In genomic region chr15:84856731-84857417, GRCh38 we compare ENCODE assay signal across 24 cellular contexts. TPM values are rescaled to one million over a fixed set of nuclear protein-coding genes. Genes with fewer than 3 reads are reported as not detected.
A peak's percentile ranks its signal among the peaks of the same experiment; 100 is the strongest.
DNase-seq lines count a peak whose midpoint lies in the region; ATAC-seq, FAIRE-seq and TF ChIP-seq lines count a peak whose summit lies in the region.
"Had no signal": no experiment of that assay in that cellular context is flagged by ENCODE, and none has a peak within 500 bp of the region (broad histone marks: within the 10 kb centered on the region; RNA-seq: fewer than 3 reads in every experiment).

No MANE protein-coding gene starts in this region.

- H3K9me3 ChIP-seq in heart left ventricle: no peaks in the 10 kb centered on the region
- no peaks in the 10 kb centered on the region for H3K9me3 ChIP-seq in endothelial cell of umbilical vein (replicated peaks; ENCODE audit: control insufficient read depth, insufficient read depth, low read length)
- H3K9me3 ChIP-seq: MG63 had no signal

- no peak for FAIRE-seq in endothelial cell of umbilical vein (lab: Jason Lieb, UNC)
- FAIRE-seq: D721Med, H54, RCC 7860 had no signal

- no peaks in the 10 kb centered on the region for H4K20me1 ChIP-seq in endothelial cell of umbilical vein (replicated peaks; ENCODE audit: control insufficient read depth, extremely low read depth, insufficient read depth, low read length)

- WGBS in heart left ventricle, 4 donors: 84 to 93% (median 89%) methylated on average over 16 of the region's 16 CpGs

- TF ChIP-seq POLR2A in heart left ventricle (IDR thresholded peaks at IDR 0.05): no peak
- no peak for TF ChIP-seq POLR2A in endothelial cell of umbilical vein (IDR thresholded peaks at IDR 0.05; ENCODE audit: low read depth, low read length)

- H2AFZ ChIP-seq in endothelial cell of umbilical vein (ENCODE audit: low read depth, low read length): no peak overlapping the region

- no peaks in the 10 kb centered on the region for H3K9me1 ChIP-seq in endothelial cell of umbilical vein (replicated peaks; ENCODE audit: control insufficient read depth, extremely low read depth, insufficient read depth, low read length)

- DNase-seq in heart left ventricle: peak in 1 of 5 donors; percentile 55
- DNase-seq in Right ventricle myocardium superior: no peak
- no peak for DNase-seq in Calu3
- DNase-seq in endothelial cell of umbilical vein (ENCODE audit: low read depth, low spot score): no peak
- DNase-seq in sciatic nerve (ENCODE audit: low spot score): no peak
- DNase-seq in activated CD4-positive, alpha-beta T cell treated with anti-CD3 and anti-CD28 coated beads for 1 hour: no peak
- DNase-seq in type B pancreatic cell (ENCODE audit: extremely low spot score, unreplicated experiment): no peak
- DNase-seq in activated naive CD4-positive, alpha-beta T cell treated with anti-CD3 and anti-CD28 coated beads for 36 hours: no peak
- DNase-seq: AML-193, C1 segment of cervical spinal cord, DMS53, EL, MG63, NCI-H1417, NCI-H1694 treated with DMSO at 0.1 percent for 48 hours, NCI-H446 treated with DMSO at 0.1 percent for 48 hours, NCI-H526 treated with DMSO at 0.1 percent for 48 hours, OCI-M1 had no signal

- H3K36me3 Mint-ChIP-seq in Calu3 (ENCODE audit: insufficient read depth, unreplicated experiment) (peaks cover 36% of the 10 kb centered on the region), type B pancreatic cell (peaks cover 4% of the 10 kb centered on the region)
- no peaks in the 10 kb centered on the region for H3K36me3 Mint-ChIP-seq in activated naive CD4-positive, alpha-beta T cell treated with anti-CD3 and anti-CD28 coated beads for 36 hours (ENCODE audit: low read depth)

- ATAC-seq in heart left ventricle (peak in 3 of 4 donors; percentile 10 to 35 (median 22)), Right ventricle myocardium superior (ENCODE audit: poor library complexity) (no peak), sciatic nerve (peak; percentile 49)

- H3K4me3 ChIP-seq in heart left ventricle (no peak overlapping the region), endothelial cell of umbilical vein (replicated peaks in 1 of 3; ENCODE audit: insufficient read depth in 1 of 3, low read depth in 1 of 3, low read length in 3 of 3) (no peak overlapping the region)
- H3K4me3 ChIP-seq: MG63 had no signal

- H3K9me3 Mint-ChIP-seq in Calu3 (ENCODE audit: low read depth, unreplicated experiment): no peaks in the 10 kb centered on the region
- no peaks in the 10 kb centered on the region for H3K9me3 Mint-ChIP-seq in type B pancreatic cell
- no peaks in the 10 kb centered on the region for H3K9me3 Mint-ChIP-seq in activated naive CD4-positive, alpha-beta T cell treated with anti-CD3 and anti-CD28 coated beads for 36 hours

- no peak overlapping the region for H3K9ac ChIP-seq in endothelial cell of umbilical vein (replicated peaks; ENCODE audit: extremely low read depth, insufficient read depth, low read length)

- H3K4me1 ChIP-seq in heart left ventricle (peaks cover 0 to 45% (median 16%) of the 10 kb centered on the region in 12 donors), endothelial cell of umbilical vein (ENCODE audit: control insufficient read depth, extremely low read depth, insufficient read depth, low read length) (no peaks in the 10 kb centered on the region)

- H3K27ac Mint-ChIP-seq in Calu3 (ENCODE audit: unreplicated experiment) (peak overlapping the region; percentile 26), type B pancreatic cell (no peak overlapping the region)
- H3K27ac Mint-ChIP-seq in activated naive CD4-positive, alpha-beta T cell treated with anti-CD3 and anti-CD28 coated beads for 36 hours: no peak overlapping the region

- no peaks in the 10 kb centered on the region for H3K79me2 ChIP-seq in endothelial cell of umbilical vein (ENCODE audit: control insufficient read depth, insufficient read depth, low read length)

- H3K4me3 Mint-ChIP-seq in Calu3 (ENCODE audit: low read depth, unreplicated experiment): no peak overlapping the region
- no peak overlapping the region for H3K4me3 Mint-ChIP-seq in type B pancreatic cell
- no peak overlapping the region for H3K4me3 Mint-ChIP-seq in activated naive CD4-positive, alpha-beta T cell treated with anti-CD3 and anti-CD28 coated beads for 36 hours

- no TSS peak for BruUV-seq in Calu3 (replicated peaks; lab: Mats Ljungman, UMichigan)
- BruUV-seq in endothelial cell of umbilical vein (replicated peaks; lab: Mats Ljungman, UMichigan): TSS peak; percentile 33

- H3K36me3 ChIP-seq in heart left ventricle: peaks cover 0 to 75% (median 40%) of the 10 kb centered on the region in 9 donors
- peaks cover 0 to 30% of the 10 kb centered on the region in 2 experiments for H3K36me3 ChIP-seq in endothelial cell of umbilical vein (ENCODE audit: control insufficient read depth in 2 of 2, extremely low read depth in 1 of 2, insufficient read depth in 2 of 2, low read length in 2 of 2)
- H3K36me3 ChIP-seq: MG63 had no signal

- H3K27ac ChIP-seq in heart left ventricle (peak overlapping the region in 3 of 12 donors; percentile 29 to 46 (median 31)), endothelial cell of umbilical vein (ENCODE audit: insufficient read depth, low read depth, low read length) (no peak overlapping the region)

- H3K27me3 Mint-ChIP-seq in Calu3 (ENCODE audit: unreplicated experiment) (no peaks in the 10 kb centered on the region), type B pancreatic cell (no peaks in the 10 kb centered on the region)
- no peaks in the 10 kb centered on the region for H3K27me3 Mint-ChIP-seq in activated naive CD4-positive, alpha-beta T cell treated with anti-CD3 and anti-CD28 coated beads for 36 hours (ENCODE audit: low read depth)

- POLR2A ChIA-PET in endothelial cell of umbilical vein (lab: Charles Lee): no interaction called here

- dilution Hi-C loops in endothelial cell of umbilical vein (cut with MboI; ENCODE audit: extremely low pct_ligation_motif_present, low sequenced_read_pairs): no loop called here

- CTCF ChIA-PET in Calu3 (lab: Charles Lee): no interaction called here
- CTCF ChIA-PET in endothelial cell of umbilical vein (lab: Charles Lee): no interaction called here
- CTCF ChIA-PET in activated naive CD4-positive, alpha-beta T cell treated with anti-CD3 and anti-CD28 coated beads for 36 hours (lab: Charles Lee): interaction anchor here (1.9 kb wide), 1 partner anchor 11 kb away, joined by 5 read pairs; no protein-coding TSS in a partner anchor

- intact Hi-C loops in heart left ventricle (cut with DNase I) (no loop called here), Right ventricle myocardium superior (cut with DNase I) (no loop called here), Calu3 (cut with micrococcal nuclease; ENCODE audit: unreplicated experiment) (no loop called here), endothelial cell of umbilical vein (cut with micrococcal nuclease) (no loop called here), sciatic nerve (cut with DNase I) (no loop called here)
- intact Hi-C loops in activated naive CD4-positive, alpha-beta T cell treated with anti-CD3 and anti-CD28 coated beads for 36 hours (cut with micrococcal nuclease): no loop called here

- no peaks in the 10 kb centered on the region for H3K27me3 ChIP-seq in heart left ventricle
- no peaks in the 10 kb centered on the region for H3K27me3 ChIP-seq in endothelial cell of umbilical vein (ENCODE audit: control insufficient read depth in 2 of 2, insufficient read depth in 2 of 2, low read length in 2 of 2)
- H3K27me3 ChIP-seq: MG63 had no signal

- no peak overlapping the region for H3K4me2 ChIP-seq in endothelial cell of umbilical vein (ENCODE audit: insufficient read depth, low read length)

- TF ChIP-seq CTCF in heart left ventricle (IDR thresholded peaks at IDR 0.05): no peak
- TF ChIP-seq CTCF in Calu3 (IDR thresholded peaks at IDR 0.05; ENCODE audit: unreplicated experiment): no peak
- no peak for TF ChIP-seq CTCF in endothelial cell of umbilical vein (IDR thresholded peaks at IDR 0.05; ENCODE audit: extremely low read depth in 1 of 2, insufficient read depth in 1 of 2, low read depth in 1 of 2, low read length in 2 of 2)
- no peak for TF ChIP-seq CTCF in type B pancreatic cell (conservative IDR thresholded peaks at IDR 0.05)

- peaks cover 80% of the 10 kb centered on the region for H3K4me1 Mint-ChIP-seq in Calu3 (ENCODE audit: low read depth, unreplicated experiment)
- no peaks in the 10 kb centered on the region for H3K4me1 Mint-ChIP-seq in type B pancreatic cell (ENCODE audit: unreplicated experiment)
- H3K4me1 Mint-ChIP-seq in activated naive CD4-positive, alpha-beta T cell treated with anti-CD3 and anti-CD28 coated beads for 36 hours (ENCODE audit: low read depth): no peaks in the 10 kb centered on the region

RNA-seq across cellular contexts. Expression of gene SLC28A1, which starts 27.6 kb away (rescaled TPM):
- total RNA-seq in heart left ventricle (1 to 10 TPM in 3 of 9 donors, under 1 TPM in 5, not detected in 1; 0.14 to 2.9 (median 0.74) TPM), Right ventricle myocardium superior (0.46 TPM), Calu3 (2022) (0.17 and 0.37 TPM in 2 replicates), endothelial cell of umbilical vein (not detected in 2 replicates), sciatic nerve (0.45 TPM), type B pancreatic cell (ENCODE audit: low replicate concordance) (0.19 and 0.31 TPM in 2 replicates)
- polyA plus RNA-seq in heart left ventricle (1 to 10 TPM in 1 of 2 donors, under 1 TPM in 1; 0.17 to 1.9 TPM), endothelial cell of umbilical vein (not detected in 2 replicates)
- not detected in 2 replicates for polyA plus RNA-seq in endothelial cell of umbilical vein (2011; cell fraction: cytosol; rRNA removed)
- polyA plus RNA-seq in endothelial cell of umbilical vein (2011; cell fraction: nucleus; rRNA removed): not detected in 2 replicates
- polyA plus RNA-seq in endothelial cell of umbilical vein (2012): not detected in 2 replicates
- not detected in 2 replicates for polyA minus RNA-seq in endothelial cell of umbilical vein
- polyA minus RNA-seq in endothelial cell of umbilical vein (2011; cell fraction: cytosol; rRNA and poly(A)+ RNA removed): not detected
- not detected in 2 replicates for polyA minus RNA-seq in endothelial cell of umbilical vein (2011; cell fraction: nucleus; rRNA and poly(A)+ RNA removed)
- not detected for total RNA-seq in activated naive CD4-positive, alpha-beta T cell treated with anti-CD3 and anti-CD28 coated beads for 36 hours
- total RNA-seq: A172, LHCN-M2 had no signal
- polyA plus RNA-seq: AG04450 had no signal

RNA-seq across cellular contexts. Expression of gene ALPK3, which starts 39.7 kb away (rescaled TPM):
- total RNA-seq in heart left ventricle (100 to 1,000 TPM in 8 of 9 donors, 10 to 100 TPM in 1; 82.2 to 258 (median 172) TPM), Right ventricle myocardium superior (114 TPM), Calu3 (2022) (4.6 TPM in 2 replicates), endothelial cell of umbilical vein (36.2 and 41.7 TPM in 2 replicates), sciatic nerve (7.2 TPM), type B pancreatic cell (ENCODE audit: low replicate concordance) (9.6 and 10.8 TPM in 2 replicates)
- polyA plus RNA-seq in heart left ventricle (100 to 1,000 TPM; 110 to 144 TPM), endothelial cell of umbilical vein (18.4 and 18.7 TPM in 2 replicates)
- polyA plus RNA-seq in endothelial cell of umbilical vein (2011; cell fraction: cytosol; rRNA removed): 17.4 and 18.4 TPM in 2 replicates
- polyA plus RNA-seq in endothelial cell of umbilical vein (2011; cell fraction: nucleus; rRNA removed): 87.4 and 90.5 TPM in 2 replicates
- polyA plus RNA-seq in endothelial cell of umbilical vein (2012): 14.5 and 22.1 TPM in 2 replicates
- 37.3 and 37.7 TPM in 2 replicates for polyA minus RNA-seq in endothelial cell of umbilical vein
- not detected for polyA minus RNA-seq in endothelial cell of umbilical vein (2011; cell fraction: cytosol; rRNA and poly(A)+ RNA removed)
- 27.8 and 30.2 TPM in 2 replicates for polyA minus RNA-seq in endothelial cell of umbilical vein (2011; cell fraction: nucleus; rRNA and poly(A)+ RNA removed)
- total RNA-seq in activated naive CD4-positive, alpha-beta T cell treated with anti-CD3 and anti-CD28 coated beads for 36 hours: under 1 TPM; 0.02 to 0.05 TPM
